ENCODE assay signal across 21 cellular contexts in the genomic region with DNA sequence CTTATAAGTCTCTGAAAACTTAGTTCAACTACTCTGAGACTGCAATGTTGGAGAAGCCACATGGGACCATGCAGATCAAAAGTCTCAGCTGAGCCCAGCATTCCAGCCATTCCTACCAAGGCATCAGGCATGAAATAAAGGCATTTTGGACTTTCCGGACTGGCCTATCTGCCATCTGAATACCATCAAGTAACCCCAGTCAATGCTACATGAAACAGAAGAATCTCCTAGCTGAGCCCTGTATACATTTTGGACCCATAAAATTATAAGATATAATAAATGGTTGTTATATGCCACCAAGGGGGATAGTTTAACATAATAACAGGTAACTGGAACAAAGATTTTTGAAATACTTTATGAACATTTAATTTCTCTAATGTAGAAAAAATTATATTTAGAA.
"Had no signal": no experiment of that assay in that cellular context is flagged by ENCODE, and none has a peak within 500 bp of the region (broad histone marks: within the 10 kb centered on the region; RNA-seq: fewer than 3 reads in every experiment).

No MANE protein-coding gene starts in this region.

- H3K27me3 ChIP-seq: MG63 had no signal

- H3K4me1 ChIP-seq: SJSA1 had no signal

- H3K4me3 ChIP-seq: MG63, SJSA1, SK-N-MC had no signal

- H3K27ac ChIP-seq: SJSA1, SK-N-MC had no signal

- H3K36me3 ChIP-seq: MG63, SJSA1 had no signal

- DNase-seq: IMR-90, Karpas-422, KG1, MG63, NCI-H1092, NCI-H1105 treated with DMSO at 0.1 percent for 48 hours, NCI-H1417 treated with DMSO at 0.1 percent for 48 hours, NCI-H146, NCI-H1694 treated with DMSO at 0.1 percent for 48 hours, NCI-H1930, NCI-H2081, NCI-H2107, NCI-H2227 treated with DMSO at 0.1 percent for 48 hours, NCI-H524, NCI-H526 treated with DMSO at 0.1 percent for 48 hours, NCI-H748 treated with DMSO at 0.1 percent for 48 hours, Right ventricle myocardium superior, RPMI8226, SIG-M5 had no signal
